8 cellular contexts compared by ENCODE assay signal in the genomic region with DNA sequence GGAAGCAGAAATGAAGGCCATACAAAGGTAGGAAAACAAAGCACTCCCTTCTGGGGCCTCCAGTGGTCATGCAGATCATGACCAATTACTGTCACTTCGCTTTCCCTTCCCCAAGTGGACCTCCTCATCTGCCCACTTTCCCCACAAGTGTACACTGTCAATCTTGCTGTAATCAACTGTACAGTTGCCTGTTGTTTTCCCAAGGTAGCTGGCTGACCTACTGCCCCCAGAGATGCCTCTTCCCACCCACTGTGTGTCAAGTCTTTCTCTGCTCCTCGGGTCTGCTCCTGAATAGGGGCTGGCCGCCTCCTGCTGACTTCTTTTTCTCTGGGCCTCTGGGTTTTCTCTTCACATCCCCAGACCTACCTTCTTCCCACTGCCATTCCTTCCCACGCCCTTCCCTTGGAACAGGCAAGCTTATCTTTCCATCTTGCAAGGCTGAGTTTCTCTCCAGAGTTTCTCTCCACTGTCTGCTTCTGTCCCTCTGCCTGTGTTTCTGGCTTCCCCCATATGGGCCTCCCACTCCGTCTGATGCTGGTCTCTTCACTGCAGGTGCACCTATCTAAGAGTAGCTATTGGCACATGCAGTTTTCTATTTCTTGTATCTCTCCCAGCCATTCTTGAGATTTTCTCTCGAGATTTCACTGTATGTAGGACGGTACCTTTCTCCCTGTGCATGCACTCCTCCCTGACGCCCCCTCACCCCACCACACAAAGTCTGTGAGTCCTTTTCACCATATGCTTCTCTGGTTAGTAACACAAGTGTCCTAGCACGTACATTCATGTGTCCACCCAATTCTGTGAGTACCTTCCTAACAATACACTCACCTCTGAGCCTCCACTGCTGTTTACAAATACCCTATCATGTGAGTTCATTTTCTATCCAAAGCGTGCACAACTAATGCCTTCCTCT. TPM values are rescaled to one million over a fixed set of nuclear protein-coding genes. Genes with fewer than 3 reads are reported as not detected.
A peak's percentile ranks its signal among the peaks of the same experiment; 100 is the strongest.
DNase-seq lines count a peak whose midpoint lies in the region; ATAC-seq, FAIRE-seq and TF ChIP-seq lines count a peak whose summit lies in the region.

No MANE protein-coding gene starts in this region.

- in situ Hi-C loops in gastrocnemius medialis (cut with MboI; ENCODE audit: low sequenced_read_pairs in 4 of 4) = loop anchor here (10.0 to 25.0 kb wide), 4 partner anchors 175 to 653 kb away; a partner anchor contains a TSS

- H3K36me3 ChIP-seq in gastrocnemius medialis = no peaks in the 10 kb centered on the region

- H3K27ac ChIP-seq in VCaP = peak overlapping the region; percentile 92
- peak overlapping the region in 2 of 4 donors; percentile 96 to 99 for H3K27ac ChIP-seq in gastrocnemius medialis

- H3K27me3 ChIP-seq in gastrocnemius medialis = no peaks in the 10 kb centered on the region

- no peak for TF ChIP-seq CTCF in VCaP (conservative IDR thresholded peaks at IDR 0.05)
- TF ChIP-seq CTCF in gastrocnemius medialis (IDR thresholded peaks at IDR 0.05 in 4 of 5, conservative IDR thresholded peaks at IDR 0.05 in 1 of 5) = no peak

- intact Hi-C loops in left ventricle myocardium superior (cut with micrococcal nuclease) (loop anchor here (10.0 kb wide), 2 partner anchors 65 to 105 kb away; no protein-coding TSS in a partner anchor), gastrocnemius medialis (cut with DNase I; ENCODE audit: low total_unique reads) (loop anchor here (5.0 kb wide), 2 partner anchors 42 to 703 kb away; a partner anchor contains a TSS)

- no peak for ATAC-seq in left ventricle myocardium superior
- ATAC-seq in gastrocnemius medialis = no peak
- no peak for ATAC-seq in HG02970 (IDR thresholded peaks at IDR 0.05; ENCODE audit: low FRiP score, unreplicated experiment)
- no peak for ATAC-seq in GM21619 (IDR thresholded peaks at IDR 0.05; ENCODE audit: unreplicated experiment)
- ATAC-seq in HG02884 (IDR thresholded peaks at IDR 0.05; ENCODE audit: unreplicated experiment) = no peak

- FAIRE-seq in GM12892 (lab: Jason Lieb, UNC) = peak; percentile 66

- DNase-seq in GM12892 (ENCODE audit: insufficient read length) (no peak), left ventricle myocardium superior (peak; percentile 25), gastrocnemius medialis (no peak), foreskin melanocyte (no peak)

- H3K4me1 ChIP-seq in gastrocnemius medialis = peaks cover 35 to 42% of the 10 kb centered on the region in 2 donors

- H3K9me3 ChIP-seq in gastrocnemius medialis = no peaks in the 10 kb centered on the region

- H3K4me3 ChIP-seq in gastrocnemius medialis = peak overlapping the region; percentile 76 to 97 (median 89)

- TF ChIP-seq POLR2A in GM12892 (IDR thresholded peaks at IDR 0.05; ENCODE audit: low read depth, low read length) (no peak), gastrocnemius medialis (IDR thresholded peaks at IDR 0.05) (no peak)

RNA-seq across cellular contexts. Expression of a gene that starts 2.3 kb away (rescaled TPM):
- polyA plus RNA-seq in GM12892 (2012; ENCODE audit: missing spikeins) = 42.1 TPM
- total RNA-seq in left ventricle myocardium superior (23.4 TPM), gastrocnemius medialis (10 to 100 TPM; 35.2 to 64.5 (median 42.9) TPM)
